ENCODE assay signal across 13 cellular contexts in the genomic region with DNA sequence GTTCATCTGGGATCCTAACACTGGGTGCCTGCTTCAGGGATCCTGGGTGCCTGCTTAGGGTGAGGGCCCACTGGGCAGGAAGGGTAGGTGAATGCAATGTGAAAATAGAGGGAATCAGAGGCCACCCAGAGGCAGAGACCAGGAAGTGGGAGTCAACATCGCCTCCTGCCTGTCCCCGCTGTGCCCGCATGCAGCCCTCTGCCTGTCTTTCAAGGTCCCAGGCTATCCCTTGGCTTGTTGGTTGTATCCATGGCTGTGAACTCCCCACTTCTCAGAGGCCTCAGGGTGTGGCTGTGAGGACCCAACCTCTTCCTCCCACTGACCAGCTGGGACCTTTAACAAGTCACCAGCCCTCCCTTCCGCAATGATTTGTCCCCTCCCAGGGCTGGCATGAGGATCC. TPM values are rescaled to one million over a fixed set of nuclear protein-coding genes. Genes with fewer than 3 reads are reported as not detected.
A peak's percentile ranks its signal among the peaks of the same experiment; 100 is the strongest.
DNase-seq lines count a peak whose midpoint lies in the region; ATAC-seq and TF ChIP-seq lines count a peak whose summit lies in the region.
"Had no signal": no experiment of that assay in that cellular context is flagged by ENCODE, and none has a peak within 500 bp of the region (broad histone marks: within the 10 kb centered on the region; RNA-seq: fewer than 3 reads in every experiment).

No MANE protein-coding gene starts in this region.

- peak overlapping the region; percentile 30 for H3K27ac ChIP-seq in foreskin keratinocyte
- peak overlapping the region; percentile 92 for H3K27ac ChIP-seq in suprapubic skin
- H3K27ac ChIP-seq: KMS-11 had no signal

- H3K9me3 ChIP-seq in T-helper 17 cell (ENCODE audit: control insufficient read depth, low read length, poor library complexity, severe bottlenecking): no peaks in the 10 kb centered on the region
- no peaks in the 10 kb centered on the region for H3K9me3 ChIP-seq in suprapubic skin
- H3K9me3 ChIP-seq: mucosa of descending colon had no signal

- peaks cover 11% of the 10 kb centered on the region for H3K36me3 ChIP-seq in suprapubic skin

- peak; percentile 28 for TF ChIP-seq CTCF in foreskin keratinocyte (conservative IDR thresholded peaks at IDR 0.05)
- no peak for TF ChIP-seq CTCF in suprapubic skin (IDR thresholded peaks at IDR 0.05)

- H3K4me1 ChIP-seq in foreskin keratinocyte (peaks cover 4% of the 10 kb centered on the region), suprapubic skin (peaks cover 47% of the 10 kb centered on the region)

- no peaks in the 10 kb centered on the region for H3K9me3 Mint-ChIP-seq in activated T-cell treated with anti-CD3 and anti-CD28 coated beads, Interleukin-2, amount 50 U/mL, for 24 hours
- H3K9me3 Mint-ChIP-seq: activated T-cell treated with anti-CD3 and anti-CD28 coated beads, Interleukin-2, amount 50 U/mL, for 72 hours had no signal

- no peak overlapping the region for H3K4me3 ChIP-seq in suprapubic skin
- H3K4me3 ChIP-seq: mucosa of descending colon had no signal

- DNase-seq in activated T-cell treated with anti-CD3 and anti-CD28 coated beads, Interleukin-2, amount 50 U/mL, for 24 hours: no peak
- DNase-seq in activated T-cell treated with anti-CD3 and anti-CD28 coated beads for 4 hours (no peak), T-helper 17 cell (no peak), foreskin keratinocyte (no peak), suprapubic skin (ENCODE audit: low spot score in 2 of 2) (peak in 1 of 2 donors; percentile 50), DMS153 (lab: John Stamatoyannopoulos, UW) (no peak)
- DNase-seq: activated T-cell treated with anti-CD3 and anti-CD28 coated beads, Interleukin-2, amount 50 U/mL, for 72 hours; NCI-H526; T-helper 2 cell had no signal

- H3K27me3 ChIP-seq in foreskin keratinocyte (no peaks in the 10 kb centered on the region), suprapubic skin (no peaks in the 10 kb centered on the region)

- ATAC-seq in T-helper 17 cell: no peak
- ATAC-seq in foreskin keratinocyte: no peak
- ATAC-seq in GM18520 (IDR thresholded peaks at IDR 0.05; ENCODE audit: unreplicated experiment): no peak
- ATAC-seq in GM18870 (IDR thresholded peaks at IDR 0.05; ENCODE audit: unreplicated experiment): no peak
- ATAC-seq: activated T-cell treated with anti-CD3 and anti-CD28 coated beads, Interleukin-2, amount 50 U/mL, for 72 hours; mucosa of descending colon had no signal

- H3K27ac Mint-ChIP-seq in activated T-cell treated with anti-CD3 and anti-CD28 coated beads, Interleukin-2, amount 50 U/mL, for 24 hours: peak overlapping the region; percentile 26
- peak overlapping the region; percentile 81 for H3K27ac Mint-ChIP-seq in T-helper 17 cell

- WGBS in suprapubic skin: 86% methylated on average over 4 of the region's 4 CpGs

- TF ChIP-seq POLR2A in suprapubic skin (IDR thresholded peaks at IDR 0.05): no peak

- H3K36me3 Mint-ChIP-seq in activated T-cell treated with anti-CD3 and anti-CD28 coated beads, Interleukin-2, amount 50 U/mL, for 24 hours (ENCODE audit: low read depth): peaks cover 83% of the 10 kb centered on the region
- peaks cover 13% of the 10 kb centered on the region for H3K36me3 Mint-ChIP-seq in T-helper 17 cell (ENCODE audit: low read depth)

- H3K4me1 Mint-ChIP-seq in activated T-cell treated with anti-CD3 and anti-CD28 coated beads, Interleukin-2, amount 50 U/mL, for 24 hours (ENCODE audit: low read depth): peaks cover 20% of the 10 kb centered on the region
- peaks cover 17% of the 10 kb centered on the region for H3K4me1 Mint-ChIP-seq in T-helper 17 cell

- H3K27me3 Mint-ChIP-seq in activated T-cell treated with anti-CD3 and anti-CD28 coated beads, Interleukin-2, amount 50 U/mL, for 24 hours: no peaks in the 10 kb centered on the region
- no peaks in the 10 kb centered on the region for H3K27me3 Mint-ChIP-seq in T-helper 17 cell

- H3K4me3 Mint-ChIP-seq in activated T-cell treated with anti-CD3 and anti-CD28 coated beads, Interleukin-2, amount 50 U/mL, for 24 hours: no peak overlapping the region
- H3K4me3 Mint-ChIP-seq in T-helper 17 cell: no peak overlapping the region
- H3K4me3 Mint-ChIP-seq: activated T-cell treated with anti-CD3 and anti-CD28 coated beads, Interleukin-2, amount 50 U/mL, for 72 hours had no signal

- TF ChIP-seq EP300 in suprapubic skin (IDR thresholded peaks at IDR 0.05): no peak

RNA-seq across cellular contexts. Expression of a gene that starts 26.5 kb away (rescaled TPM):
- total RNA-seq in T-helper 17 cell (100 to 1,000 TPM; 141 to 160 TPM), foreskin keratinocyte (34.4 and 38.2 TPM in 2 replicates), suprapubic skin (100 to 1,000 TPM in 1 of 4 donors, 10 to 100 TPM in 3; 53.8 to 102 (median 88.0) TPM)
- 22.8 and 24.8 TPM in 2 replicates for polyA plus RNA-seq in foreskin keratinocyte
